1 cellular context compared by ENCODE assay signal in the genomic region with DNA sequence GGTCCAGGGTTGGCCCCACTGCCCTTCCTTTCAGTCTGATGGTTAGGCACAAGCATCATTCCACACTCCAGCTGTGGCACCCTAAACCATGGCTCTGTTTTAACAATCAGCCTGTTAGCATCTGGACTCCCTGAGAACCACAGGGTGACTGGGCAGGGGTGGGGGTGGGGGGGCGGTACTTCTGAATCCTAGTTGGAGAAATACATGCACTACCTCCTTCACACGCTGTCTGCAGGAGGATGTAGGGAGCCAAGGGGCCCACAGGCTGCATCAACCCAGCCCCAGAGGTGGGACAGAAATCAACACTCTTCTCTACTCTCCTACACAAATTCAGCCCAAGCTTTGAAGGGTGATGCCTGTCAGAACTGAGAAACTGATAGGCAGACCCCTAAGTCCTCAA.
TF ChIP-seq lines count a peak whose summit lies in the region.

No MANE protein-coding gene starts in this region.

TF ChIP-seq in H1, 55 proteins besides CTCF, POLR2A, EP300 and RAD21:
- no peak for TF ChIP-seq RXRA (IDR thresholded peaks at IDR 0.05; ENCODE audit: insufficient read depth, low read depth, low read length)
- TF ChIP-seq TEAD4 (IDR thresholded peaks at IDR 0.05; ENCODE audit: low read depth, low read length): no peak
- no peak for TF ChIP-seq CBX5 (IDR thresholded peaks at IDR 0.05; ENCODE audit: low read depth, low read length)
- no peak for TF ChIP-seq GABPA (IDR thresholded peaks at IDR 0.05; ENCODE audit: borderline replicate concordance, insufficient read depth, low read length)
- no peak for TF ChIP-seq ZNF274 (IDR thresholded peaks at IDR 0.05; ENCODE audit: borderline replicate concordance, extremely low read depth, low read length)
- no peak for TF ChIP-seq ATF2 (IDR thresholded peaks at IDR 0.05; ENCODE audit: low read length)
- no peak for TF ChIP-seq EGR1 (IDR thresholded peaks at IDR 0.05; ENCODE audit: borderline replicate concordance, low read depth, low read length)
- no peak for TF ChIP-seq CHD2 (IDR thresholded peaks at IDR 0.05; ENCODE audit: low read length)
TF ChIP-seq in H1: peak in this region for 0.
